Comparison of ENCODE assay signal across 23 cellular contexts in genomic region chr3:10396083-10396482, GRCh38.
A peak's percentile ranks its signal among the peaks of the same experiment; 100 is the strongest.
DNase-seq lines count a peak whose midpoint lies in the region; ATAC-seq, FAIRE-seq and TF ChIP-seq lines count a peak whose summit lies in the region.
"Had no signal": no experiment of that assay in that cellular context is flagged by ENCODE, and none has a peak within 500 bp of the region (broad histone marks: within the 10 kb centered on the region; RNA-seq: fewer than 3 reads in every experiment).

No MANE protein-coding gene starts in this region.

- H3K4me1 ChIP-seq in Karpas-422 (ENCODE audit: low read length) (peaks cover 31% of the 10 kb centered on the region), GM12878 (ENCODE audit: control insufficient read depth, insufficient read depth, low read length) (no peaks in the 10 kb centered on the region), spleen (peaks cover 15 to 35% (median 19%) of the 10 kb centered on the region in 6 donors)
- H3K4me1 ChIP-seq: BE2C, left lung, SJCRH30 had no signal

- SMC1A ChIA-PET in GM12878 (lab: Charles Lee; ENCODE audit: uncharacterized antibody, unreplicated experiment): no interaction called here

- no peaks in the 10 kb centered on the region for H3K9me2 ChIP-seq in Karpas-422 (replicated peaks; ENCODE audit: insufficient read depth, low read length)

- intact Hi-C loops in GM12878 (cut with micrococcal nuclease; ENCODE audit: unreplicated experiment): no loop called here
- intact Hi-C loops in spleen (cut with DNase I; ENCODE audit: low total_unique reads): no loop called here

- H4K20me1 ChIP-seq in Karpas-422 (ENCODE audit: insufficient read depth, low read depth, low read length): no peaks in the 10 kb centered on the region
- H4K20me1 ChIP-seq in GM12878 (ENCODE audit: control insufficient read depth, insufficient read depth): no peaks in the 10 kb centered on the region

- peak overlapping the region; percentile 8 for H3K27ac Mint-ChIP-seq in activated CD8-positive, alpha-beta memory T cell treated with anti-CD3 and anti-CD28 coated beads, Interleukin-2, amount 10 ng/mL, durations not matched to agents 7 days and 5 days
- H3K27ac Mint-ChIP-seq: activated T-cell treated with anti-CD3 and anti-CD28 coated beads, Interleukin-2, amount 50 U/mL, for 72 hours; T-helper 2 cell treated with Interferon-gamma antibody and Interleukin-4, amounts not matched to agents 5 μg/mL and 100 μg/mL, for 36 hours had no signal

- H3K27ac ChIP-seq in Karpas-422 (ENCODE audit: low read length) (peak overlapping the region; percentile 44; the same call in 1 of the 2 replicates), GM12878 (ENCODE audit: control insufficient read depth, insufficient read depth) (no peak overlapping the region), spleen (peak overlapping the region in 2 of 8 donors; percentile 3 to 47)
- H3K27ac ChIP-seq: heart right ventricle, HL-60, left lung, PC-9, SJCRH30, WERI-Rb-1 had no signal

- no peak for TF ChIP-seq RAD21 in GM12878 (IDR thresholded peaks at IDR 0.05; ENCODE audit: insufficient read depth, low read depth, low read length)

- no peaks in the 10 kb centered on the region for H3K9me3 Mint-ChIP-seq in activated CD8-positive, alpha-beta memory T cell treated with anti-CD3 and anti-CD28 coated beads, Interleukin-2, amount 10 ng/mL, durations not matched to agents 7 days and 5 days (ENCODE audit: low read depth)
- H3K9me3 Mint-ChIP-seq: activated T-cell treated with anti-CD3 and anti-CD28 coated beads, Interleukin-2, amount 50 U/mL, for 72 hours; brain; T-helper 2 cell treated with Interferon-gamma antibody and Interleukin-4, amounts not matched to agents 5 μg/mL and 100 μg/mL, for 36 hours had no signal

- TF ChIP-seq EP300 in GM12878 (IDR thresholded peaks at IDR 0.05; ENCODE audit: borderline replicate concordance in 1 of 2, control insufficient read depth in 1 of 2, low read depth in 2 of 2, low read length in 2 of 2): no peak

- BruUV-seq in GM12878 (replicated peaks; lab: Mats Ljungman, UMichigan): no TSS peak

- H3K27me3 Mint-ChIP-seq in activated CD8-positive, alpha-beta memory T cell treated with anti-CD3 and anti-CD28 coated beads, Interleukin-2, amount 10 ng/mL, durations not matched to agents 7 days and 5 days: no peaks in the 10 kb centered on the region

- H3K4me3 ChIP-seq in Karpas-422 (ENCODE audit: low read length) (peak overlapping the region; percentile 2; the same call in 1 of the 2 replicates), GM12878 (no peak overlapping the region), spleen (no peak overlapping the region)
- H3K4me3 ChIP-seq: heart right ventricle, left lung, MG63, PC-9, SJCRH30 had no signal

- 35% methylated on average over 4 of the region's 4 CpGs for WGBS in GM12878 (ENCODE audit: insufficient coverage, insufficient replicate concordance, low lambda C conversion rate, missing lambda C conversion rate)
- WGBS in spleen, 5 donors: 66 to 77% (median 73%) methylated on average over 3 to 4 of the region's 4 CpGs

- no peaks in the 10 kb centered on the region for H3K79me2 ChIP-seq in Karpas-422 (ENCODE audit: low read length)
- H3K79me2 ChIP-seq in GM12878 (ENCODE audit: control insufficient read depth, insufficient read depth, low read length): no peaks in the 10 kb centered on the region

- no peak overlapping the region for H3K4me3 Mint-ChIP-seq in activated CD8-positive, alpha-beta memory T cell treated with anti-CD3 and anti-CD28 coated beads, Interleukin-2, amount 10 ng/mL, durations not matched to agents 7 days and 5 days
- H3K4me3 Mint-ChIP-seq: activated T-cell treated with anti-CD3 and anti-CD28 coated beads, Interleukin-2, amount 50 U/mL, for 72 hours; brain; T-helper 2 cell treated with Interferon-gamma antibody and Interleukin-4, amounts not matched to agents 5 μg/mL and 100 μg/mL, for 36 hours had no signal

- in situ Hi-C loops in GM12878 (cut with MboI): no loop called here

- no peaks in the 10 kb centered on the region for H3K36me3 ChIP-seq in Karpas-422 (ENCODE audit: insufficient read depth, low read length)
- no peaks in the 10 kb centered on the region for H3K36me3 ChIP-seq in GM12878 (ENCODE audit: control insufficient read depth in 2 of 2, insufficient read depth in 2 of 2, low read length in 1 of 2)
- no peaks in the 10 kb centered on the region for H3K36me3 ChIP-seq in spleen
- H3K36me3 ChIP-seq: BE2C, heart right ventricle, left lung, MG63, SJCRH30, WERI-Rb-1 had no signal

- RAD21 ChIA-PET in GM12878 (lab: Charles Lee; ENCODE audit: unreplicated experiment): no interaction called here

- POLR2A ChIA-PET in GM12878 (lab: Charles Lee): no interaction called here

- TF ChIP-seq POLR2A in GM12878 (IDR thresholded peaks at IDR 0.05; ENCODE audit: low read depth, low read length) (no peak), spleen (IDR thresholded peaks at IDR 0.05) (no peak)

- H3K9me3 ChIP-seq in Karpas-422 (ENCODE audit: low read length) (no peaks in the 10 kb centered on the region), GM12878 (replicated peaks; ENCODE audit: control insufficient read depth, insufficient read depth, low read length) (no peaks in the 10 kb centered on the region), spleen (no peaks in the 10 kb centered on the region)
- H3K9me3 ChIP-seq: BE2C, heart right ventricle, left lung, MG63, SJCRH30 had no signal

- no peaks in the 10 kb centered on the region for H3K27me3 ChIP-seq in Karpas-422 (ENCODE audit: low read length)
- H3K27me3 ChIP-seq in GM12878 (replicated peaks in 1 of 2; ENCODE audit: control insufficient read depth in 2 of 2, insufficient read depth in 2 of 2, low read length in 1 of 2): no peaks in the 10 kb centered on the region; a peak in 2 of 4 replicates
- no peaks in the 10 kb centered on the region for H3K27me3 ChIP-seq in spleen (replicated peaks in 1 of 7)
- H3K27me3 ChIP-seq: BE2C, left lung, MG63 had no signal

- DNase-seq in activated CD8-positive, alpha-beta memory T cell treated with anti-CD3 and anti-CD28 coated beads, Interleukin-2, amount 10 ng/mL, durations not matched to agents 7 days and 5 days: no peak
- DNase-seq in activated CD8-positive, alpha-beta memory T cell treated with anti-CD3 and anti-CD28 coated beads, Interleukin-2, amount 50 U/mL, for 48 hours: no peak
- no peak for DNase-seq in Karpas-422
- no peak for DNase-seq in GM12878 (ENCODE audit: low read depth, low spot score)
- DNase-seq in spleen: peak; percentile 69
- no peak for DNase-seq in cerebellar cortex (ENCODE audit: low spot score)
- DNase-seq in middle frontal gyrus (ENCODE audit: extremely low spot score, low spot score): no peak
- DNase-seq: BE2C, heart right ventricle, MG63, NCI-H2171 treated with DMSO at 0.1 percent for 48 hours, NCI-H526, PC-9, SJCRH30, WERI-Rb-1 had no signal

- no peak for FAIRE-seq in GM12878 (lab: Jason Lieb, UNC)
- FAIRE-seq: A204.1, endothelial cell of umbilical vein had no signal

- H3K4me1 Mint-ChIP-seq in activated CD8-positive, alpha-beta memory T cell treated with anti-CD3 and anti-CD28 coated beads, Interleukin-2, amount 10 ng/mL, durations not matched to agents 7 days and 5 days: peaks cover 16% of the 10 kb centered on the region
- H3K4me1 Mint-ChIP-seq: brain had no signal

- CTCF ChIA-PET in activated CD8-positive, alpha-beta memory T cell treated with anti-CD3 and anti-CD28 coated beads, Interleukin-2, amount 10 ng/mL, durations not matched to agents 7 days and 5 days (lab: Charles Lee): interaction anchor here (0.6 kb wide), 1 partner anchor 104 kb away, joined by 3 read pairs; no protein-coding TSS in a partner anchor
- CTCF ChIA-PET in GM12878 (lab: Yijun Ruan, JAX): no interaction called here

- ATAC-seq in activated CD8-positive, alpha-beta memory T cell treated with anti-CD3 and anti-CD28 coated beads, Interleukin-2, amount 10 ng/mL, durations not matched to agents 7 days and 5 days: no peak
- ATAC-seq in GM12878: 0 out of 3 replicates have a peak, but pooled peaks have one; percentile 22
- ATAC-seq in HG02870 (IDR thresholded peaks at IDR 0.05; ENCODE audit: unreplicated experiment): no peak
- ATAC-seq: heart right ventricle, left lung had no signal

- TF ChIP-seq CTCF in GM12878 (IDR thresholded peaks at IDR 0.05 in 2 of 3, conservative IDR thresholded peaks at IDR 0.05 in 1 of 3; ENCODE audit: control insufficient read depth in 2 of 3, extremely low read depth in 1 of 3, insufficient read depth in 1 of 3, low read depth in 3 of 3, low read length in 3 of 3): no peak
- TF ChIP-seq CTCF in spleen (IDR thresholded peaks at IDR 0.05 in 8 of 11, conservative IDR thresholded peaks at IDR 0.05 in 3 of 11): no peak

- no peaks in the 10 kb centered on the region for H3K36me3 Mint-ChIP-seq in activated CD8-positive, alpha-beta memory T cell treated with anti-CD3 and anti-CD28 coated beads, Interleukin-2, amount 10 ng/mL, durations not matched to agents 7 days and 5 days

- no peak overlapping the region for H2AFZ ChIP-seq in Karpas-422 (ENCODE audit: low read length)
- H2AFZ ChIP-seq in GM12878 (ENCODE audit: control insufficient read depth, low read depth, low read length): no peak overlapping the region
- H2AFZ ChIP-seq: PC-9 had no signal

- H3K4me2 ChIP-seq in Karpas-422 (ENCODE audit: low read depth, low read length, poor library complexity, severe bottlenecking): peak overlapping the region; percentile 31
- H3K4me2 ChIP-seq in GM12878 (ENCODE audit: control insufficient read depth, insufficient read depth): no peak overlapping the region
- H3K4me2 ChIP-seq: PC-9 had no signal

- H3K9ac ChIP-seq in Karpas-422 (ENCODE audit: low read length) (peak overlapping the region; percentile 19), GM12878 (ENCODE audit: control insufficient read depth, insufficient read depth, low read length) (no peak overlapping the region)

TF ChIP-seq in GM12878, 131 proteins besides CTCF, POLR2A, EP300 and RAD21 (continues in another document):
- TF ChIP-seq IRF5 (IDR thresholded peaks at IDR 0.05; ENCODE audit: borderline replicate concordance) (no peak), ZZZ3 (IDR thresholded peaks at IDR 0.05; ENCODE audit: control insufficient read depth, insufficient read length, low read depth) (no peak)
